In genomic region chr4:139082750-139083532, GRCh38 we compare ENCODE assay signal across 8 cellular contexts.
A peak's percentile ranks its signal among the peaks of the same experiment; 100 is the strongest.
DNase-seq lines count a peak whose midpoint lies in the region; ATAC-seq and TF ChIP-seq lines count a peak whose summit lies in the region.

No MANE protein-coding gene starts in this region.

- H3K4me1 ChIP-seq in PC-3 (ENCODE audit: insufficient read depth, low read length): peaks cover 17% of the 10 kb centered on the region; the same call in 1 of the 2 replicates
- peaks cover 16% of the 10 kb centered on the region for H3K4me1 ChIP-seq in mucosa of descending colon (ENCODE audit: low read depth)

- H3F3A ChIP-seq in PC-3 (ENCODE audit: low read length, unreplicated experiment): no peaks in the 10 kb centered on the region

- ATAC-seq in GM21717 (IDR thresholded peaks at IDR 0.05; ENCODE audit: unreplicated experiment) (peak; percentile 87), PC-3 (peak; percentile 82), mucosa of descending colon (peak; percentile 87)

- peak; percentile 98 for DNase-seq in DMS53 (lab: John Stamatoyannopoulos, UW)
- DNase-seq in Jurkat, Clone E6-1 (ENCODE audit: low read depth, low spot score): peak; percentile 97
- DNase-seq in PC-3: peak; percentile 97
- DNase-seq in activated T-cell treated with anti-CD3 and anti-CD28 coated beads, Interleukin-2, amount 50 U/mL, for 24 hours: peak; percentile 88
- DNase-seq in epithelial cell of proximal tubule (ENCODE audit: low read depth): peak; percentile 78
- peak; percentile 96 to 98 (median 97) for DNase-seq in mucosa of descending colon
- DNase-seq in stimulated activated CD8-positive, alpha-beta memory T cell treated with anti-CD3 and anti-CD28 coated beads, Interleukin-4, amount 100 ng/mL, for 1 hour (ENCODE audit: low read depth in 2 of 2, low spot score in 1 of 2): peak; percentile 64 to 80

- H3K9ac ChIP-seq in PC-3 (ENCODE audit: low read length): peak overlapping the region; percentile 97

- no peaks in the 10 kb centered on the region for H3K9me2 ChIP-seq in PC-3 (replicated peaks; ENCODE audit: low read length)

- no TSS peak for BruUV-seq in PC-3 (replicated peaks; lab: Mats Ljungman, UMichigan)

- H3K4me2 ChIP-seq in PC-3 (ENCODE audit: low read length): peak overlapping the region; percentile 97

- TF ChIP-seq CTCF in PC-3 (conservative IDR thresholded peaks at IDR 0.05; ENCODE audit: low read depth, low read length) (no peak), epithelial cell of proximal tubule (conservative IDR thresholded peaks at IDR 0.05; ENCODE audit: low read depth, low read length) (no peak), mucosa of descending colon (IDR thresholded peaks at IDR 0.05) (no peak)

- no peaks in the 10 kb centered on the region for H3K27me3 ChIP-seq in PC-3 (ENCODE audit: low read length)

- no peaks in the 10 kb centered on the region; the same call in 1 of the 2 replicates for H3K36me3 ChIP-seq in PC-3 (ENCODE audit: low read depth, low read length)
- no peaks in the 10 kb centered on the region for H3K36me3 ChIP-seq in mucosa of descending colon (ENCODE audit: low read depth)

- H3K27ac Mint-ChIP-seq in activated T-cell treated with anti-CD3 and anti-CD28 coated beads, Interleukin-2, amount 50 U/mL, for 24 hours: peak overlapping the region; percentile 99

- H3K27ac ChIP-seq in PC-3 (ENCODE audit: low read length): peak overlapping the region; percentile 90

- H3K4me3 Mint-ChIP-seq in activated T-cell treated with anti-CD3 and anti-CD28 coated beads, Interleukin-2, amount 50 U/mL, for 24 hours: peak overlapping the region; percentile 100

- H2AFZ ChIP-seq in PC-3 (ENCODE audit: low read length): peak overlapping the region; percentile 87

- H3K4me1 Mint-ChIP-seq in activated T-cell treated with anti-CD3 and anti-CD28 coated beads, Interleukin-2, amount 50 U/mL, for 24 hours (ENCODE audit: low read depth): peaks cover 47% of the 10 kb centered on the region

- no peaks in the 10 kb centered on the region for H3K9me3 Mint-ChIP-seq in activated T-cell treated with anti-CD3 and anti-CD28 coated beads, Interleukin-2, amount 50 U/mL, for 24 hours

- H3K36me3 Mint-ChIP-seq in activated T-cell treated with anti-CD3 and anti-CD28 coated beads, Interleukin-2, amount 50 U/mL, for 24 hours (ENCODE audit: low read depth): peaks cover 33% of the 10 kb centered on the region

- CTCF ChIA-PET in PC-3 (lab: Charles Lee): interaction anchor here (1.0 kb wide), 1 partner anchor 53 kb away, joined by 3 read pairs; no protein-coding TSS in a partner anchor

- H3K4me3 ChIP-seq in Jurkat, Clone E6-1 (ENCODE audit: low read length): peak overlapping the region; percentile 96
- peak overlapping the region; percentile 85 for H3K4me3 ChIP-seq in PC-3 (ENCODE audit: low read length)
- H3K4me3 ChIP-seq in epithelial cell of proximal tubule (ENCODE audit: low read depth, low read length): peak overlapping the region; percentile 86
- H3K4me3 ChIP-seq in mucosa of descending colon: peak overlapping the region; percentile 80

- H3K27me3 Mint-ChIP-seq in activated T-cell treated with anti-CD3 and anti-CD28 coated beads, Interleukin-2, amount 50 U/mL, for 24 hours: no peaks in the 10 kb centered on the region

- peaks cover 20% of the 10 kb centered on the region; the same call in 1 of the 2 replicates for H4K20me1 ChIP-seq in PC-3 (ENCODE audit: low read length)

- intact Hi-C loops in PC-3 (cut with micrococcal nuclease) (loop anchor here (5.0 kb wide), 2 partner anchors 94 to 219 kb away; partner anchors contain the start of genes ELF2, NAA15 and NDUFC1), mucosa of descending colon (cut with DNase I, micrococcal nuclease) (no loop called here)

- POLR2A ChIA-PET in PC-3 (lab: Charles Lee; ENCODE audit: unreplicated experiment): interaction anchor here (0.7 kb wide), 1 partner anchor 96 kb away, joined by 3 read pairs; no protein-coding TSS in a partner anchor

- H3K9me3 ChIP-seq in PC-3 (ENCODE audit: low read length) (no peaks in the 10 kb centered on the region), mucosa of descending colon (no peaks in the 10 kb centered on the region)

- H3K79me2 ChIP-seq in PC-3 (ENCODE audit: low read length): peaks cover 59% of the 10 kb centered on the region

Comparison
In these comparisons a context has a peak if more than half of its experiments do, and no peak if none do; other contexts are left out.
1. Peak in every context shown above with its lines: DNase-seq, ATAC-seq, H3K4me3 ChIP-seq and H3K27ac ChIP-seq.